ENCODE assay signal across 16 cellular contexts in the genomic region with DNA sequence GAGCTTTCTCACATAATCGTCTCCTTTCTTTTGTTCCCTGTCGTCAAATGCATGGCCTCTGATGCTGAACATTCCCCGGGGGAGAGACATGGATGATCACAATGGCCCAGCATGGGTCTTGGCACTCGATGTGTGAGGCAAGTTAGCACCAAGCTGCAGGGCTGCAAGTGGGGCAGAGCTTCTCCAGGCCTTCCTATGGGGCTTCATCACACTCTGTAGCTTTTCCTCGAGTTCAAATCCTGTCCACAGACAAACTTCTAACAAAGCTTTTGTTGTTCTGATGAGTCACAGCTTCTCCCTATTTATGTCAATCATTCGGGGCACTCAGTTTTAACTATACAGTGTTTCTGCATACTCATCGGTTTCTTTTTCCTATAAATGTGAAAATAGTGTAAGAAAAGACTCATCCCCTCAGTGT.
A peak's percentile ranks its signal among the peaks of the same experiment; 100 is the strongest.
DNase-seq lines count a peak whose midpoint lies in the region; ATAC-seq and TF ChIP-seq lines count a peak whose summit lies in the region.
"Had no signal": no experiment of that assay in that cellular context is flagged by ENCODE, and none has a peak within 500 bp of the region (broad histone marks: within the 10 kb centered on the region; RNA-seq: fewer than 3 reads in every experiment).

No MANE protein-coding gene starts in this region.

- H3K27ac Mint-ChIP-seq in activated naive CD8-positive, alpha-beta T cell treated with anti-CD3 and anti-CD28 coated beads, Interleukin-2, amount 50 U/mL, for 24 hours, result peak overlapping the region; percentile 77
- H3K27ac Mint-ChIP-seq: T-helper 1 cell treated with Interleukin-12 subunit alpha and Interleukin-12 subunit beta and Interleukin-4 antibody, amounts not matched to agents 30 μg/mL and 1 μg/mL, for 36 hours had no signal

- DNase-seq in NCI-H2107 treated with DMSO at 0.1 percent for 48 hours (lab: John Stamatoyannopoulos, UW; ENCODE audit: unreplicated experiment), result peak; percentile 6
- DNase-seq in NCI-H2107 (lab: John Stamatoyannopoulos, UW), result no peak
- DNase-seq in HT-29 (ENCODE audit: low spot score), result peak; percentile 9
- no peak for DNase-seq in activated naive CD8-positive, alpha-beta T cell treated with anti-CD3 and anti-CD28 coated beads, Interleukin-2, amount 50 U/mL, for 24 hours
- DNase-seq in iPS-NIHi7 (ENCODE audit: extremely low spot score), result peak; percentile 51
- DNase-seq in upper lobe of left lung, result no peak
- no peak for DNase-seq in CD1c-positive myeloid dendritic cell (ENCODE audit: extremely low spot score)
- DNase-seq: ACHN, amniotic stem cell, DMS 273 treated with DMSO at 0.1 percent for 48 hours, left ventricle myocardium superior, NCI-H2171 had no signal

- H3K27ac ChIP-seq in gastroesophageal sphincter (no peak overlapping the region), upper lobe of left lung (no peak overlapping the region)

- H3K4me3 Mint-ChIP-seq in activated naive CD8-positive, alpha-beta T cell treated with anti-CD3 and anti-CD28 coated beads, Interleukin-2, amount 50 U/mL, for 24 hours, result no peak overlapping the region
- H3K4me3 Mint-ChIP-seq: T-helper 1 cell treated with Interleukin-12 subunit alpha and Interleukin-12 subunit beta and Interleukin-4 antibody, amounts not matched to agents 30 μg/mL and 1 μg/mL, for 36 hours had no signal

- H3K4me3 ChIP-seq in gastroesophageal sphincter (no peak overlapping the region), upper lobe of left lung (no peak overlapping the region)
- H3K4me3 ChIP-seq: tibial nerve had no signal

- no peak for TF ChIP-seq POLR2A in gastroesophageal sphincter (IDR thresholded peaks at IDR 0.05)
- TF ChIP-seq POLR2A in upper lobe of left lung (IDR thresholded peaks at IDR 0.05), result no peak

- TF ChIP-seq CTCF in gastroesophageal sphincter (IDR thresholded peaks at IDR 0.05), result no peak
- TF ChIP-seq CTCF in upper lobe of left lung (IDR thresholded peaks at IDR 0.05), result no peak

- H3K9me3 ChIP-seq in gastroesophageal sphincter (no peaks in the 10 kb centered on the region), upper lobe of left lung (no peaks in the 10 kb centered on the region)
- H3K9me3 ChIP-seq: tibial nerve had no signal

- H3K4me1 Mint-ChIP-seq in activated naive CD8-positive, alpha-beta T cell treated with anti-CD3 and anti-CD28 coated beads, Interleukin-2, amount 50 U/mL, for 24 hours, result peaks cover 14% of the 10 kb centered on the region

- H3K27me3 ChIP-seq in gastroesophageal sphincter (no peaks in the 10 kb centered on the region), upper lobe of left lung (no peaks in the 10 kb centered on the region)
- H3K27me3 ChIP-seq: tibial nerve had no signal

- 23 to 38% methylated on average over 4 to 5 of the region's 7 CpGs for WGBS in gastroesophageal sphincter (ENCODE audit: low coverage in 1 of 2), 2 donors
- WGBS in upper lobe of left lung, 2 donors, result 72 to 78% methylated on average over 7 of the region's 7 CpGs

- H3K4me1 ChIP-seq in gastroesophageal sphincter, result peaks cover under 1 to 6% (median under 1%) of the 10 kb centered on the region in 3 donors
- H3K4me1 ChIP-seq in upper lobe of left lung, result peaks cover 0 to 6% (median 3%) of the 10 kb centered on the region in 4 donors

- TF ChIP-seq EP300 in gastroesophageal sphincter (IDR thresholded peaks at IDR 0.05) (no peak), upper lobe of left lung (IDR thresholded peaks at IDR 0.05) (no peak)

- ATAC-seq in activated naive CD8-positive, alpha-beta T cell treated with anti-CD3 and anti-CD28 coated beads, Interleukin-2, amount 50 U/mL, for 24 hours, result no peak
- ATAC-seq in gastroesophageal sphincter, result no peak
- no peak for ATAC-seq in upper lobe of left lung (ENCODE audit: low FRiP score in 2 of 2)
- ATAC-seq: left ventricle myocardium superior, Panc1 had no signal

- H3K36me3 ChIP-seq in gastroesophageal sphincter (no peaks in the 10 kb centered on the region), upper lobe of left lung (no peaks in the 10 kb centered on the region)
- H3K36me3 ChIP-seq: tibial nerve had no signal

- H3K9me3 Mint-ChIP-seq in activated naive CD8-positive, alpha-beta T cell treated with anti-CD3 and anti-CD28 coated beads, Interleukin-2, amount 50 U/mL, for 24 hours, result peaks cover 4% of the 10 kb centered on the region

- no peaks in the 10 kb centered on the region for H3K36me3 Mint-ChIP-seq in activated naive CD8-positive, alpha-beta T cell treated with anti-CD3 and anti-CD28 coated beads, Interleukin-2, amount 50 U/mL, for 24 hours (ENCODE audit: low read depth)

- H3K27me3 Mint-ChIP-seq in activated naive CD8-positive, alpha-beta T cell treated with anti-CD3 and anti-CD28 coated beads, Interleukin-2, amount 50 U/mL, for 24 hours, result no peaks in the 10 kb centered on the region

Comparison
In these comparisons a context has a peak if more than half of its experiments do, and no peak if none do; other contexts are left out.
1. DNase-seq: peak in NCI-H2107 treated with DMSO at 0.1 percent for 48 hours (single experiment), HT-29 (single experiment) and iPS-NIHi7 (single experiment); none in NCI-H2107 (single experiment), activated naive CD8-positive, alpha-beta T cell treated with anti-CD3 and anti-CD28 coated beads, Interleukin-2, amount 50 U/mL, for 24 hours (single experiment), upper lobe of left lung (0 of 2) and CD1c-positive myeloid dendritic cell (single experiment).